In genomic region chr5:10366310-10367297, GRCh38 we compare ENCODE assay signal across 12 cellular contexts. TPM values are rescaled to one million over a fixed set of nuclear protein-coding genes. Genes with fewer than 3 reads are reported as not detected.
DNase-seq lines count a peak whose midpoint lies in the region; ATAC-seq and TF ChIP-seq lines count a peak whose summit lies in the region.
"Had no signal": no experiment of that assay in that cellular context is flagged by ENCODE, and none has a peak within 500 bp of the region (broad histone marks: within the 10 kb centered on the region; RNA-seq: fewer than 3 reads in every experiment).

No MANE protein-coding gene starts in this region.

- H3K79me2 ChIP-seq in fibroblast of lung (ENCODE audit: control insufficient read depth, insufficient read depth, low read length), result peaks cover 93% of the 10 kb centered on the region

- no peaks in the 10 kb centered on the region for H3K9me3 Mint-ChIP-seq in immature natural killer cell

- H3K36me3 ChIP-seq in SK-N-MC (ENCODE audit: insufficient read depth, low read length) (peaks cover 41% of the 10 kb centered on the region), fibroblast of lung (ENCODE audit: control insufficient read depth, insufficient read depth, low read length) (no peaks in the 10 kb centered on the region), prostate gland (no peaks in the 10 kb centered on the region)

- H3K27ac ChIP-seq in SK-N-MC (peak overlapping the region; percentile 65), fibroblast of lung (ENCODE audit: insufficient read depth, low read length) (no peak overlapping the region), prostate gland (peak overlapping the region; percentile 21)
- H3K27ac ChIP-seq: neutrophil had no signal

- TF ChIP-seq CTCF in fibroblast of lung (conservative IDR thresholded peaks at IDR 0.05 in 1 of 2, IDR thresholded peaks at IDR 0.05 in 1 of 2; ENCODE audit: low read depth in 1 of 2, low read length in 2 of 2) (no peak), prostate gland (IDR thresholded peaks at IDR 0.05) (no peak)

- TF ChIP-seq POLR2A in prostate gland (IDR thresholded peaks at IDR 0.05), result no peak

- H3K4me1 ChIP-seq in fibroblast of lung (ENCODE audit: control insufficient read depth, extremely low read depth, insufficient read depth, low read length), result no peaks in the 10 kb centered on the region
- no peaks in the 10 kb centered on the region for H3K4me1 ChIP-seq in prostate gland (replicated peaks)

- H3K4me3 Mint-ChIP-seq in immature natural killer cell, result no peak overlapping the region

- H3K36me3 Mint-ChIP-seq in immature natural killer cell, result no peaks in the 10 kb centered on the region

- H3K9ac ChIP-seq in SK-N-MC (ENCODE audit: insufficient read length) (no peak overlapping the region), fibroblast of lung (ENCODE audit: insufficient read depth, low read length) (no peak overlapping the region)

- peaks cover 0 to 2% (median 2%) of the 10 kb centered on the region in 3 donors for H3K27me3 Mint-ChIP-seq in immature natural killer cell (ENCODE audit: low read depth in 3 of 3)

- H3K27me3 ChIP-seq in fibroblast of lung (ENCODE audit: control insufficient read depth, insufficient read depth, low read length), result no peaks in the 10 kb centered on the region
- H3K27me3 ChIP-seq in prostate gland (replicated peaks; ENCODE audit: insufficient read depth), result no peaks in the 10 kb centered on the region
- H3K27me3 ChIP-seq: neutrophil had no signal

- peaks cover 60 to 81% of the 10 kb centered on the region in 2 donors for H3K4me1 Mint-ChIP-seq in immature natural killer cell

- intact Hi-C loops in prostate gland (cut with DNase I), result no loop called here

- peaks cover 4% of the 10 kb centered on the region for H4K20me1 ChIP-seq in fibroblast of lung (ENCODE audit: control insufficient read depth, extremely low read depth, insufficient read depth, low read length)

- H3K4me2 ChIP-seq in fibroblast of lung (ENCODE audit: extremely low read depth, insufficient read depth, low read length), result peak overlapping the region; percentile 30

- H3K9me3 ChIP-seq in SK-N-MC (ENCODE audit: low read depth, low read length), result peaks cover 7% of the 10 kb centered on the region; the same call in 1 of the 2 replicates
- no peaks in the 10 kb centered on the region for H3K9me3 ChIP-seq in fibroblast of lung (ENCODE audit: control insufficient read depth, insufficient read depth, low read depth, low read length)
- no peaks in the 10 kb centered on the region for H3K9me3 ChIP-seq in prostate gland
- H3K9me3 ChIP-seq: neutrophil had no signal

- H2AFZ ChIP-seq in fibroblast of lung (ENCODE audit: low read length), result no peak overlapping the region

- 17% methylated on average over 11 of the region's 11 CpGs for WGBS in prostate gland

- ATAC-seq in GM18907 (IDR thresholded peaks at IDR 0.05; ENCODE audit: unreplicated experiment), result no peak

- DNase-seq in H4 (ENCODE audit: low spot score) (peak; percentile 51), SK-N-MC (ENCODE audit: low read depth, low spot score) (no peak), fibroblast of lung (ENCODE audit: low read depth in 2 of 2) (peak; percentile 55 to 83), prostate gland (ENCODE audit: low spot score) (peak; percentile 67), immature natural killer cell (no peak)
- no peak for DNase-seq in stimulated activated CD4-positive, alpha-beta T cell treated with anti-CD3 and anti-CD28 coated beads, Interleukin-4, amount 100 ng/mL, for 1 hour
- no peak for DNase-seq in activated CD4-positive, alpha-beta T cell treated with anti-CD3 and anti-CD28 coated beads for 48 hours
- DNase-seq: glutamatergic neuron; NCI-H187 treated with DMSO at 0.1 percent for 48 hours; stimulated activated CD8-positive, alpha-beta memory T cell treated with anti-CD3 and anti-CD28 coated beads, Interleukin-4, amount 100 ng/mL, for 48 hours had no signal

- H3K4me3 ChIP-seq in SK-N-MC (peak overlapping the region; percentile 24; the same call in 1 of the 2 replicates), fibroblast of lung (replicated peaks in 1 of 4; ENCODE audit: control extremely low read depth in 1 of 4, insufficient read depth in 1 of 4, low read depth in 3 of 4, low read length in 4 of 4) (no peak overlapping the region), prostate gland (no peak overlapping the region)

- H3K27ac Mint-ChIP-seq in immature natural killer cell, result no peak overlapping the region

RNA-seq across cellular contexts. Expression of gene MARCHF6, which starts 13.1 kb away (rescaled TPM):
- total RNA-seq in H4 (2014; rRNA removed; shearing (Covaris generic)), result 35.3 and 44.7 TPM in 2 replicates
- total RNA-seq in fibroblast of lung (48.0 and 67.9 TPM in 2 replicates), prostate gland (10 to 100 TPM; 65.3 to 86.5 TPM)
- polyA plus RNA-seq in fibroblast of lung (97.6 and 142 TPM in 2 replicates), immature natural killer cell (10 to 100 TPM; 23.3 to 54.5 (median 52.5) TPM)
- 50.3 and 83.7 TPM in 2 replicates for polyA plus RNA-seq in fibroblast of lung (2012)
- 159 and 220 TPM in 2 replicates for polyA minus RNA-seq in fibroblast of lung (ENCODE audit: low replicate concordance)

RNA-seq across cellular contexts. Expression of gene CMBL, which starts 58.9 kb away (rescaled TPM):
- 21.4 and 23.2 TPM in 2 replicates for total RNA-seq in H4 (2014; rRNA removed; shearing (Covaris generic))
- total RNA-seq in fibroblast of lung, result 14.4 and 20.8 TPM in 2 replicates
- polyA plus RNA-seq in fibroblast of lung, result 18.6 and 23.3 TPM in 2 replicates
- polyA plus RNA-seq in fibroblast of lung (2012), result 17.6 and 24.9 TPM in 2 replicates
- polyA minus RNA-seq in fibroblast of lung (ENCODE audit: low replicate concordance), result 8.6 and 50.9 TPM in 2 replicates
- 10 to 100 TPM; 11.2 to 20.3 TPM for total RNA-seq in prostate gland
- polyA plus RNA-seq in immature natural killer cell, result under 1 TPM in 2 of 3 donors, not detected in 1; 0.35 to 0.84 TPM

Comparison
In these comparisons a context has a peak if more than half of its experiments do, and no peak if none do; other contexts are left out.
1. DNase-seq: peak in H4 (single experiment), fibroblast of lung (2 of 2) and prostate gland (single experiment); none in SK-N-MC (single experiment), stimulated activated CD4-positive, alpha-beta T cell treated with anti-CD3 and anti-CD28 coated beads, Interleukin-4, amount 100 ng/mL, for 1 hour (single experiment), activated CD4-positive, alpha-beta T cell treated with anti-CD3 and anti-CD28 coated beads for 48 hours (single experiment) and immature natural killer cell (0 of 3).